13 cellular contexts compared by ENCODE assay signal in genomic region chr18:59008302-59008974, GRCh38.
DNase-seq lines count a peak whose midpoint lies in the region; FAIRE-seq and TF ChIP-seq lines count a peak whose summit lies in the region.
"Had no signal": no experiment of that assay in that cellular context is flagged by ENCODE, and none has a peak within 500 bp of the region (broad histone marks: within the 10 kb centered on the region; RNA-seq: fewer than 3 reads in every experiment).

No MANE protein-coding gene starts in this region.

- no peaks in the 10 kb centered on the region for H3K9me1 ChIP-seq in keratinocyte (ENCODE audit: control insufficient read depth, extremely low read depth, insufficient read depth, low read length)

- DNase-seq in mammary epithelial cell, result peak; percentile 86
- peak; percentile 87 for DNase-seq in keratinocyte (ENCODE audit: low read depth, low spot score)
- DNase-seq in HAP-1 (ENCODE audit: low spot score in 2 of 2), result no peak
- DNase-seq in GM20000 (ENCODE audit: low spot score), result no peak
- DNase-seq in stimulated activated naive CD4-positive, alpha-beta T cell (lab: John Stamatoyannopoulos, UW), result no peak
- no peak for DNase-seq in mucosa of gallbladder (ENCODE audit: low spot score)
- DNase-seq: activated CD4-positive, CD25-positive, alpha-beta regulatory T cell treated with anti-CD3 and anti-CD28 coated beads, Interleukin-2, amount 50 U/mL, for 72 hours; activated gamma-delta T cell; left cardiac atrium; NCI-H1436; right cardiac atrium had no signal

- H3K4me3 ChIP-seq in HUES64 (ENCODE audit: low read length), result no peak overlapping the region
- H3K4me3 ChIP-seq in mammary epithelial cell (replicated peaks in 1 of 3; ENCODE audit: insufficient read depth in 1 of 3, low read depth in 2 of 3, low read length in 3 of 3), result peak overlapping the region; percentile 9 to 28 (median 19)
- peak overlapping the region; percentile 31 to 68 (median 61) for H3K4me3 ChIP-seq in keratinocyte (ENCODE audit: control insufficient read depth in 2 of 3, extremely low read depth in 1 of 3, insufficient read depth in 2 of 3, low read depth in 1 of 3, low read length in 3 of 3)
- no peak overlapping the region for H3K4me3 ChIP-seq in HAP-1

- no peaks in the 10 kb centered on the region for H3K27me3 ChIP-seq in HUES64 (ENCODE audit: insufficient read depth, low read length)
- no peaks in the 10 kb centered on the region for H3K27me3 ChIP-seq in mammary epithelial cell (ENCODE audit: insufficient read depth, low read length)
- no peaks in the 10 kb centered on the region for H3K27me3 ChIP-seq in keratinocyte (ENCODE audit: control insufficient read depth, extremely low read depth, insufficient read depth, low read length)
- no peaks in the 10 kb centered on the region for H3K27me3 ChIP-seq in HAP-1 (ENCODE audit: low read depth)

- H3K36me3 ChIP-seq in HUES64 (ENCODE audit: insufficient read depth, low read length) (no peaks in the 10 kb centered on the region), mammary epithelial cell (ENCODE audit: insufficient read depth, low read length) (no peaks in the 10 kb centered on the region), keratinocyte (ENCODE audit: control insufficient read depth in 2 of 2, extremely low read depth in 1 of 2, insufficient read depth in 2 of 2, low read length in 2 of 2) (no peaks in the 10 kb centered on the region), HAP-1 (replicated peaks) (no peaks in the 10 kb centered on the region)

- BruUV-seq in mammary epithelial cell (replicated peaks; lab: Mats Ljungman, UMichigan), result TSS peak; percentile 95

- in situ Hi-C loops in mammary epithelial cell (cut with MboI; ENCODE audit: low sequenced_read_pairs in 2 of 2) (no loop called here), HAP-1 (cut with MboI; ENCODE audit: low sequenced_read_pairs) (no loop called here)

- H4K20me1 ChIP-seq in mammary epithelial cell (ENCODE audit: insufficient read depth, low read length), result no peaks in the 10 kb centered on the region
- no peaks in the 10 kb centered on the region for H4K20me1 ChIP-seq in keratinocyte (ENCODE audit: control insufficient read depth, extremely low read depth, insufficient read depth, low read length)

- H2AFZ ChIP-seq in mammary epithelial cell (ENCODE audit: low read depth, low read length) (peak overlapping the region; percentile 81), keratinocyte (ENCODE audit: control insufficient read depth, low read length) (peak overlapping the region; percentile 93)

- intact Hi-C loops in mammary epithelial cell (cut with micrococcal nuclease), result loop anchor here (1.0 kb wide), 1 partner anchor 10 kb away; no protein-coding TSS in a partner anchor

- H3K79me2 ChIP-seq in mammary epithelial cell (ENCODE audit: insufficient read depth, low read length) (no peaks in the 10 kb centered on the region), keratinocyte (ENCODE audit: control insufficient read depth, insufficient read depth, low read length) (no peaks in the 10 kb centered on the region)

- 53% methylated on average over 10 of the region's 13 CpGs for WGBS in HUES64
- WGBS in mammary epithelial cell (ENCODE audit: low coverage, missing lambda C conversion rate), result 17% methylated on average over 10 of the region's 13 CpGs

- dilution Hi-C loops in mammary epithelial cell (cut with HindIII; ENCODE audit: low sequenced_read_pairs), result no loop called here
- dilution Hi-C loops in keratinocyte (cut with MboI; ENCODE audit: extremely low pct_ligation_motif_present, low sequenced_read_pairs), result no loop called here

- FAIRE-seq in keratinocyte (lab: Jason Lieb, UNC), result peak; percentile 98

- peak overlapping the region; percentile 35; the same call in 1 of the 2 replicates for H3K9ac ChIP-seq in HUES64 (ENCODE audit: low read depth, low read length)
- peak overlapping the region; percentile 77 for H3K9ac ChIP-seq in mammary epithelial cell (ENCODE audit: insufficient read depth, low read length)
- H3K9ac ChIP-seq in keratinocyte (ENCODE audit: control insufficient read depth, extremely low read depth, insufficient read depth, low read length), result peak overlapping the region; percentile 75

- H3K9me3 ChIP-seq in HUES64 (ENCODE audit: insufficient read depth, low read depth, low read length) (no peaks in the 10 kb centered on the region), mammary epithelial cell (replicated peaks; ENCODE audit: insufficient read depth, low read length) (peaks cover 8% of the 10 kb centered on the region), keratinocyte (ENCODE audit: control insufficient read depth, low read depth, low read length) (no peaks in the 10 kb centered on the region), HAP-1 (peaks cover 6% of the 10 kb centered on the region; the same call in 1 of the 2 replicates)

- peak overlapping the region; percentile 76 for H3K4me2 ChIP-seq in mammary epithelial cell (ENCODE audit: insufficient read depth, low read depth, low read length)
- peak overlapping the region; percentile 87 for H3K4me2 ChIP-seq in keratinocyte (ENCODE audit: control insufficient read depth, extremely low read depth, insufficient read depth, low read depth, low read length)

- CTCF ChIA-PET in mammary epithelial cell (lab: Charles Lee; ENCODE audit: low non-redundant PET), result interaction anchor here (0.6 kb wide), 1 partner anchor 10 kb away, joined by 11 read pairs; no protein-coding TSS in a partner anchor

- H3K4me1 ChIP-seq in HUES64 (ENCODE audit: insufficient read depth, low read length) (peaks cover 19% of the 10 kb centered on the region), mammary epithelial cell (ENCODE audit: insufficient read depth, low read length) (peaks cover 31% of the 10 kb centered on the region), keratinocyte (ENCODE audit: control insufficient read depth, extremely low read depth, insufficient read depth, low read length) (peaks cover 25% of the 10 kb centered on the region), HAP-1 (no peaks in the 10 kb centered on the region; the same call in 1 of the 2 replicates)

- TF ChIP-seq CTCF in C4-2B (conservative IDR thresholded peaks at IDR 0.05), result no peak
- TF ChIP-seq CTCF in mammary epithelial cell (conservative IDR thresholded peaks at IDR 0.05 in 1 of 2, IDR thresholded peaks at IDR 0.05 in 1 of 2; ENCODE audit: extremely low read depth in 1 of 2, insufficient read depth in 1 of 2, low read depth in 1 of 2, low read length in 2 of 2), result no peak
- TF ChIP-seq CTCF in keratinocyte (optimal IDR thresholded peaks at IDR 0.05 in 1 of 3, IDR thresholded peaks at IDR 0.05 in 1 of 3, conservative IDR thresholded peaks at IDR 0.05 in 1 of 3; ENCODE audit: extremely low read depth in 1 of 3, insufficient read depth in 2 of 3, low read length in 3 of 3), result peak in 1 of 3 experiments; percentile 43
- no peak for TF ChIP-seq CTCF in GM20000 (IDR thresholded peaks at IDR 0.05; ENCODE audit: extremely low read depth, missing control alignments)

- H3K27ac ChIP-seq in C4-2B, result peak overlapping the region; percentile 29; the same call in 1 of the 2 replicates
- H3K27ac ChIP-seq in HUES64 (ENCODE audit: low read depth, low read length), result peak overlapping the region; percentile 69
- peak overlapping the region; percentile 88 for H3K27ac ChIP-seq in mammary epithelial cell (ENCODE audit: insufficient read depth, low read depth, low read length)
- peak overlapping the region; percentile 91 for H3K27ac ChIP-seq in keratinocyte (ENCODE audit: control insufficient read depth, insufficient read depth, low read length)

Comparison
In these comparisons a context has a peak if more than half of its experiments do, and no peak if none do; other contexts are left out.
1. H3K27ac ChIP-seq: peak in every context shown above with its lines; median percentile 91 in keratinocyte; 88 in mammary epithelial cell; 69 in HUES64; 29 in C4-2B.
2. H3K4me3 ChIP-seq: peak in mammary epithelial cell (3 of 3) and keratinocyte (3 of 3); none in HUES64 (single experiment) and HAP-1 (single experiment).
3. DNase-seq: peak in mammary epithelial cell (single experiment) and keratinocyte (single experiment); none in HAP-1 (0 of 2), GM20000 (single experiment), stimulated activated naive CD4-positive, alpha-beta T cell (0 of 6) and mucosa of gallbladder (single experiment).
4. Peak in every context shown above with its lines, with median percentiles within 50 percentile points of each other: H3K9ac ChIP-seq.